In the genomic region with DNA sequence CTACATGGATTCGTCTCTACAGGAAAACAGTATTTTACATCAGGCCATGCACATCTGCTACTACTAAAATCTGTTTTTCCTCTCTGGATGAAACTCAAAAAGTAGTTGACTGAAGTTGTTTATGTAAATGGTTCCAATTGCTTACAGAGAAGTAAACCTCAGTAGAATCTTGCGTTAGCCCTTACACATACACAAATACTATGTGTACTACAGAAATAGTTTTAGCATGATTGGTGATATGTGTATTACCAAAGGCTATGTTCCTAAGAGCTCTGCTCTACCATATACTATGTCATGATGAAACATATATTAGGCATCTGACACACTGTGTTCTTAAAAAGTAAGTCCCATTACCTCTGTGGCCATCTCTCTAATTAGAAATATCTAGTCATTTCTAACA, we compare ENCODE assay signal across 26 cellular contexts.
DNase-seq lines count a peak whose midpoint lies in the region; ATAC-seq and TF ChIP-seq lines count a peak whose summit lies in the region.
"Had no signal": no experiment of that assay in that cellular context is flagged by ENCODE, and none has a peak within 500 bp of the region (broad histone marks: within the 10 kb centered on the region; RNA-seq: fewer than 3 reads in every experiment).

No MANE protein-coding gene starts in this region.

- peak; percentile 66 for DNase-seq in GM23248
- no peak for DNase-seq in chondrocyte (ENCODE audit: low spot score)
- DNase-seq in foreskin fibroblast = peak; percentile 63 to 76
- DNase-seq in vagina (ENCODE audit: extremely low spot score in 2 of 2) = no peak
- DNase-seq in DMS 273 (lab: John Stamatoyannopoulos, UW; ENCODE audit: unreplicated experiment) = no peak
- no peak for DNase-seq in Right ventricle myocardium superior
- DNase-seq: activated CD4-positive, alpha-beta T cell treated with anti-CD3 and anti-CD28 coated beads for 48 hours; activated CD8-positive, alpha-beta memory T cell treated with anti-CD3 and anti-CD28 coated beads, Interleukin-2, amount 10 ng/mL, durations not matched to agents 7 days and 5 days; effector memory CD4-positive, alpha-beta T cell; esophagus squamous epithelium; immature natural killer cell; left ventricle myocardium inferior; NCI-H1105; NCI-H2029; SJCRH30; stimulated activated CD4-positive, alpha-beta T cell treated with anti-CD3 and anti-CD28 coated beads, Interleukin-1b, Interleukin-23, amount 100 ng/mL, for 48 hours; uterus had no signal

- no peaks in the 10 kb centered on the region for H3K79me2 ChIP-seq in GM23248 (ENCODE audit: insufficient read depth)

- H3K9ac ChIP-seq in GM23248 = no peak overlapping the region
- H3K9ac ChIP-seq: BLaER1 treated with 17β-estradiol and CSF1 and Interleukin-3, amounts not matched to agents 10 nM and 100 nM had no signal

- H3K9me2 ChIP-seq in GM23248 (ENCODE audit: insufficient read depth) = no peaks in the 10 kb centered on the region

- intact Hi-C loops in vagina (cut with DNase I) (no loop called here), Right ventricle myocardium superior (cut with DNase I) (no loop called here)

- no peaks in the 10 kb centered on the region for H3K9me3 ChIP-seq in GM23248 (ENCODE audit: low read depth)
- H3K9me3 ChIP-seq in vagina = no peaks in the 10 kb centered on the region
- H3K9me3 ChIP-seq: BLaER1 treated with 17β-estradiol and CSF1 and Interleukin-3, amounts not matched to agents 10 nM and 100 nM; esophagus squamous epithelium; left ventricle myocardium inferior; SJCRH30; suprapubic skin; uterus had no signal

- H4K20me1 ChIP-seq in GM23248 (ENCODE audit: insufficient read depth) = no peaks in the 10 kb centered on the region

- H3K9me3 Mint-ChIP-seq in chondrocyte (ENCODE audit: low read depth) = no peaks in the 10 kb centered on the region
- H3K9me3 Mint-ChIP-seq: activated naive CD4-positive, alpha-beta T cell treated with anti-CD3 and anti-CD28 coated beads, Interleukin-2, amount 50 U/mL, for 24 hours; activated T-helper 1 cell treated with anti-CD3 and anti-CD28 coated beads, Interleukin-12 subunit alpha, Interleukin-12 subunit beta, Interleukin-2, Interleukin-4 antibody, amounts not matched to agents 30 ng/mL and 10 ng/mL and 1 ng/mL, durations not matched to agents 14 hours and 24 hours and 36 hours; immature natural killer cell; natural killer cell treated with Interleukin-12 subunit alpha and Interleukin-12 subunit beta and Interleukin-15 and Interleukin-18, amount 100 ng/mL, for 72 hours; stimulated activated effector memory CD8-positive, alpha-beta T cell treated with anti-CD3 and anti-CD28 coated beads, Interleukin-12 subunit alpha, Interleukin-12 subunit beta, amount 100 ng/mL, for 72 hours; T-helper 1 cell treated with Interleukin-12 subunit alpha and Interleukin-12 subunit beta and Interleukin-4 antibody, amounts not matched to agents 30 μg/mL and 1 μg/mL, for 36 hours had no signal

- 3 to 13% methylated on average over 2 of the region's 2 CpGs for WGBS in GM23248 (ENCODE audit: low coverage in 1 of 2, low lambda C conversion rate in 2 of 2, missing lambda C conversion rate in 2 of 2), 2 experiments

- H3K4me1 Mint-ChIP-seq in chondrocyte (ENCODE audit: low read depth) = peaks cover 49% of the 10 kb centered on the region

- no peaks in the 10 kb centered on the region for H3K27me3 Mint-ChIP-seq in chondrocyte (ENCODE audit: low read depth)
- H3K27me3 Mint-ChIP-seq: activated CD8-positive, alpha-beta memory T cell treated with anti-CD3 and anti-CD28 coated beads, Interleukin-2, amount 10 ng/mL, durations not matched to agents 7 days and 5 days; activated naive CD4-positive, alpha-beta T cell treated with anti-CD3 and anti-CD28 coated beads, Interleukin-2, amount 50 U/mL, for 24 hours; progenitor cell of endocrine pancreas had no signal

- no peak for TF ChIP-seq POLR2A in vagina (IDR thresholded peaks at IDR 0.05)

- H3K27ac ChIP-seq in GM23248 = peak overlapping the region; percentile 36
- peak overlapping the region; percentile 45 for H3K27ac ChIP-seq in vagina
- H3K27ac ChIP-seq: BLaER1 treated with 17β-estradiol and CSF1 and Interleukin-3, amounts not matched to agents 10 nM and 100 nM; left ventricle myocardium inferior; SJCRH30; suprapubic skin; uterus had no signal

- peak overlapping the region; percentile 33 for H3K4me2 ChIP-seq in GM23248 (ENCODE audit: unreplicated experiment)
- H3K4me2 ChIP-seq: BLaER1 treated with 17β-estradiol and CSF1 and Interleukin-3, amounts not matched to agents 10 nM and 100 nM had no signal

- H2AFZ ChIP-seq in GM23248 = no peak overlapping the region

- H3K36me3 Mint-ChIP-seq in chondrocyte (ENCODE audit: low read depth) = no peaks in the 10 kb centered on the region
- H3K36me3 Mint-ChIP-seq: activated CD8-positive, alpha-beta memory T cell treated with anti-CD3 and anti-CD28 coated beads, Interleukin-2, amount 10 ng/mL, durations not matched to agents 7 days and 5 days; natural killer cell treated with Interleukin-12 subunit alpha and Interleukin-12 subunit beta and Interleukin-15 and Interleukin-18, amount 100 ng/mL, for 72 hours had no signal

- TF ChIP-seq CTCF in chondrocyte (IDR thresholded peaks at IDR 0.05) (no peak), foreskin fibroblast (IDR thresholded peaks at IDR 0.05; ENCODE audit: low read depth, low read length) (no peak), vagina (IDR thresholded peaks at IDR 0.05) (no peak)

- no peaks in the 10 kb centered on the region for H3K36me3 ChIP-seq in GM23248 (ENCODE audit: low read depth)
- H3K36me3 ChIP-seq in vagina = no peaks in the 10 kb centered on the region
- H3K36me3 ChIP-seq: esophagus squamous epithelium, left ventricle myocardium inferior, SJCRH30, suprapubic skin, uterus had no signal

- in situ Hi-C loops in GM23248 (cut with MboI) = loop anchor here (25.0 kb wide), 1 partner anchor 224 kb away; no protein-coding TSS in a partner anchor

- no peak overlapping the region for H3K4me3 Mint-ChIP-seq in chondrocyte (ENCODE audit: unreplicated experiment)
- H3K4me3 Mint-ChIP-seq: activated CD8-positive, alpha-beta memory T cell treated with anti-CD3 and anti-CD28 coated beads, Interleukin-2, amount 10 ng/mL, durations not matched to agents 7 days and 5 days; activated naive CD4-positive, alpha-beta T cell treated with anti-CD3 and anti-CD28 coated beads, Interleukin-2, amount 50 U/mL, for 24 hours; activated T-helper 1 cell treated with anti-CD3 and anti-CD28 coated beads, Interleukin-12 subunit alpha, Interleukin-12 subunit beta, Interleukin-2, Interleukin-4 antibody, amounts not matched to agents 30 ng/mL and 10 ng/mL and 1 ng/mL, durations not matched to agents 14 hours and 24 hours and 36 hours; immature natural killer cell; natural killer cell treated with Interleukin-12 subunit alpha and Interleukin-12 subunit beta and Interleukin-15 and Interleukin-18, amount 100 ng/mL, for 72 hours; stimulated activated effector memory CD8-positive, alpha-beta T cell treated with anti-CD3 and anti-CD28 coated beads, Interleukin-12 subunit alpha, Interleukin-12 subunit beta, amount 100 ng/mL, for 72 hours; T-helper 1 cell treated with Interleukin-12 subunit alpha and Interleukin-12 subunit beta and Interleukin-4 antibody, amounts not matched to agents 30 μg/mL and 1 μg/mL, for 36 hours had no signal

- ATAC-seq in HG02610 (IDR thresholded peaks at IDR 0.05; ENCODE audit: unreplicated experiment) (no peak), Right ventricle myocardium superior (ENCODE audit: poor library complexity) (no peak)
- ATAC-seq: activated CD8-positive, alpha-beta memory T cell treated with anti-CD3 and anti-CD28 coated beads, Interleukin-2, amount 10 ng/mL, durations not matched to agents 7 days and 5 days; natural killer cell treated with Interleukin-12 subunit alpha and Interleukin-12 subunit beta and Interleukin-15 and Interleukin-18, amount 100 ng/mL, for 72 hours; stimulated activated effector memory CD8-positive, alpha-beta T cell treated with anti-CD3 and anti-CD28 coated beads, Interleukin-12 subunit alpha, Interleukin-12 subunit beta, amount 100 ng/mL, for 72 hours had no signal

- no peaks in the 10 kb centered on the region for H3K27me3 ChIP-seq in GM23248 (replicated peaks; ENCODE audit: insufficient read depth)
- H3K27me3 ChIP-seq in vagina = no peaks in the 10 kb centered on the region
- H3K27me3 ChIP-seq: BLaER1 treated with 17β-estradiol and CSF1 and Interleukin-3, amounts not matched to agents 10 nM and 100 nM; esophagus squamous epithelium; SJCRH30; suprapubic skin; uterus had no signal

- H3K4me1 ChIP-seq in GM23248 (ENCODE audit: insufficient read depth) (peaks cover 48% of the 10 kb centered on the region), vagina (no peaks in the 10 kb centered on the region)
- H3K4me1 ChIP-seq: left ventricle myocardium inferior, uterus had no signal

- H3F3A ChIP-seq in GM23248 (ENCODE audit: insufficient read depth) = peaks cover 75% of the 10 kb centered on the region

- H3K27ac Mint-ChIP-seq in chondrocyte (ENCODE audit: unreplicated experiment) = peak overlapping the region; percentile 66
- H3K27ac Mint-ChIP-seq: activated CD8-positive, alpha-beta memory T cell treated with anti-CD3 and anti-CD28 coated beads, Interleukin-2, amount 10 ng/mL, durations not matched to agents 7 days and 5 days; activated naive CD4-positive, alpha-beta T cell treated with anti-CD3 and anti-CD28 coated beads, Interleukin-2, amount 50 U/mL, for 24 hours; activated T-helper 1 cell treated with anti-CD3 and anti-CD28 coated beads, Interleukin-12 subunit alpha, Interleukin-12 subunit beta, Interleukin-2, Interleukin-4 antibody, amounts not matched to agents 30 ng/mL and 10 ng/mL and 1 ng/mL, durations not matched to agents 14 hours and 24 hours and 36 hours; immature natural killer cell; natural killer cell treated with Interleukin-12 subunit alpha and Interleukin-12 subunit beta and Interleukin-15 and Interleukin-18, amount 100 ng/mL, for 72 hours; progenitor cell of endocrine pancreas; stimulated activated effector memory CD8-positive, alpha-beta T cell treated with anti-CD3 and anti-CD28 coated beads, Interleukin-12 subunit alpha, Interleukin-12 subunit beta, amount 100 ng/mL, for 72 hours; T-helper 1 cell treated with Interleukin-12 subunit alpha and Interleukin-12 subunit beta and Interleukin-4 antibody, amounts not matched to agents 30 μg/mL and 1 μg/mL, for 36 hours had no signal

- H3K4me3 ChIP-seq in GM23248 = no peak overlapping the region
- no peak overlapping the region for H3K4me3 ChIP-seq in foreskin fibroblast (ENCODE audit: low read depth in 1 of 2, low read length in 2 of 2)
- no peak overlapping the region for H3K4me3 ChIP-seq in vagina
- H3K4me3 ChIP-seq: BLaER1 treated with 17β-estradiol and CSF1 and Interleukin-3, amounts not matched to agents 10 nM and 100 nM; esophagus squamous epithelium; left ventricle myocardium inferior; SJCRH30; suprapubic skin; uterus had no signal

Comparison
In these comparisons a context has a peak if more than half of its experiments do, and no peak if none do; other contexts are left out.
1. DNase-seq: peak in GM23248 (single experiment) and foreskin fibroblast (2 of 2); none in chondrocyte (single experiment), vagina (0 of 2), DMS 273 (single experiment) and Right ventricle myocardium superior (single experiment).